Comparison of ENCODE assay signal across 16 cellular contexts in genomic region chr22:35363571-35364086, GRCh38.
"Had no signal": no experiment of that assay in that cellular context is flagged by ENCODE, and none has a peak within 500 bp of the region (broad histone marks: within the 10 kb centered on the region; RNA-seq: fewer than 3 reads in every experiment).

No MANE protein-coding gene starts in this region.

- H3K9me3 ChIP-seq: heart left ventricle, upper lobe of right lung had no signal

- H3K27ac ChIP-seq: epithelial cell of prostate, upper lobe of right lung had no signal

- H3K36me3 ChIP-seq: heart left ventricle, upper lobe of right lung had no signal

- ATAC-seq: activated CD8-positive, alpha-beta T cell treated with anti-CD3 and anti-CD28 coated beads, Interleukin-2, amount 10 ng/mL, durations not matched to agents 7 days and 5 days; effector memory CD8-positive, alpha-beta T cell; natural killer cell treated with Interleukin-12 subunit alpha and Interleukin-12 subunit beta and Interleukin-15 and Interleukin-18, amount 100 ng/mL, for 72 hours; stimulated activated naive CD8-positive, alpha-beta T cell treated with anti-CD3 and anti-CD28 coated beads, Interleukin-15, amount 100 ng/mL, for 72 hours had no signal

- H3K4me3 ChIP-seq: heart left ventricle, upper lobe of right lung had no signal

- H3K27me3 ChIP-seq: upper lobe of right lung had no signal

- DNase-seq: activated B cell treated with CpG ODN at 0.5 μM for 24 hours; activated CD4-positive, alpha-beta T cell treated with anti-CD3 and anti-CD28 coated beads for 48 hours; activated CD8-positive, alpha-beta memory T cell treated with anti-CD3 and anti-CD28 coated beads, Interleukin-2, amount 50 U/mL, for 4 hours; activated CD8-positive, alpha-beta T cell treated with anti-CD3 and anti-CD28 coated beads, Interleukin-2, amount 10 ng/mL, durations not matched to agents 7 days and 5 days; activated naive CD4-positive, alpha-beta T cell; activated naive CD8-positive, alpha-beta T cell treated with anti-CD3 and anti-CD28 coated beads, Interleukin-2, amount 10 ng/mL, durations not matched to agents 7 days and 5 days; cerebellar nuclear complex; effector memory CD8-positive, alpha-beta T cell; foreskin melanocyte; mesendoderm; retina; stimulated activated naive CD8-positive, alpha-beta T cell treated with anti-CD3 and anti-CD28 coated beads, Interleukin-15, amount 100 ng/mL, for 72 hours; upper lobe of right lung had no signal
